31 cellular contexts compared by ENCODE assay signal in genomic region chr5:44981708-44982107, GRCh38.
DNase-seq lines count a peak whose midpoint lies in the region; ATAC-seq, FAIRE-seq and TF ChIP-seq lines count a peak whose summit lies in the region.
"Had no signal": no experiment of that assay in that cellular context is flagged by ENCODE, and none has a peak within 500 bp of the region (broad histone marks: within the 10 kb centered on the region; RNA-seq: fewer than 3 reads in every experiment).

No MANE protein-coding gene starts in this region.

- no peak for TF ChIP-seq RAD21 in HepG2 (CRISPR knock-in tag; IDR thresholded peaks at IDR 0.05)

- no peak for TF ChIP-seq CTCF in HepG2 (CRISPR knock-in tag; IDR thresholded peaks at IDR 0.05)
- TF ChIP-seq CTCF in right lobe of liver (IDR thresholded peaks at IDR 0.05): no peak
- no peak for TF ChIP-seq CTCF in HEK293 (tag by site-specific recombination; IDR thresholded peaks at IDR 0.05)

- H3K27ac ChIP-seq in HepG2 (ENCODE audit: extremely low read length, insufficient read depth, low read length): no peak overlapping the region
- H3K27ac ChIP-seq in right lobe of liver: no peak overlapping the region
- no peak overlapping the region for H3K27ac ChIP-seq in HEK293 (ENCODE audit: extremely low read depth, low read depth, low read length)
- H3K27ac ChIP-seq: 22Rv1; A549; BLaER1; BLaER1 treated with 17β-estradiol and CSF1 and Interleukin-3, amounts not matched to agents 10 nM and 100 nM; C4-2B had no signal

- ATAC-seq in HepG2 (no peak), right lobe of liver (no peak)
- ATAC-seq: A549; CD8-positive, alpha-beta T cell had no signal

- no peak for DNase-seq in HepG2 (ENCODE audit: low spot score)
- no peak for DNase-seq in right lobe of liver
- DNase-seq in NCI-H774 (lab: John Stamatoyannopoulos, UW): no peak
- DNase-seq: 8988T; ACHN; AML-193; BE2C; C1 segment of cervical spinal cord; Caco-2; Calu3; CD4-positive, alpha-beta memory T cell; CD4-positive, alpha-beta T cell; CD4-positive, CD25-positive, alpha-beta regulatory T cell; CD8-positive, alpha-beta memory T cell; CD8-positive, alpha-beta T cell; COR-L47; DMS 273 treated with DMSO at 0.1 percent for 48 hours; DMS153; DMS53; DMS79; DMS79 treated with DMSO at 0.1 percent for 48 hours; DND-41; EL had no signal

- no peak overlapping the region for H3K4me2 ChIP-seq in HepG2 (ENCODE audit: low read depth, low read length)
- H3K4me2 ChIP-seq: A549; BLaER1; BLaER1 treated with 17β-estradiol and CSF1 and Interleukin-3, amounts not matched to agents 10 nM and 100 nM had no signal

- TF ChIP-seq POLR2A in HepG2 (IDR thresholded peaks at IDR 0.05; ENCODE audit: insufficient read depth in 1 of 2, low read depth in 2 of 2, low read length in 2 of 2): no peak
- no peak for TF ChIP-seq POLR2A in right lobe of liver (IDR thresholded peaks at IDR 0.05)

- no peak overlapping the region for H3K9ac ChIP-seq in HepG2 (ENCODE audit: insufficient read depth, low read depth, low read length)
- H3K9ac ChIP-seq: BLaER1; BLaER1 treated with 17β-estradiol and CSF1 and Interleukin-3, amounts not matched to agents 10 nM and 100 nM had no signal

- no peaks in the 10 kb centered on the region for H4K20me1 ChIP-seq in HepG2 (ENCODE audit: insufficient read depth, low read length)
- H4K20me1 ChIP-seq: BLaER1; BLaER1 treated with 17β-estradiol and CSF1 and Interleukin-3, amounts not matched to agents 10 nM and 100 nM had no signal

- H2AFZ ChIP-seq in HepG2 (ENCODE audit: low read length): no peak overlapping the region

- H3K4me1 ChIP-seq in HepG2 (ENCODE audit: insufficient read depth, low read length) (no peaks in the 10 kb centered on the region), right lobe of liver (no peaks in the 10 kb centered on the region), HEK293 (ENCODE audit: control insufficient read depth, insufficient read depth, low read length) (no peaks in the 10 kb centered on the region)
- H3K4me1 ChIP-seq: A549; BE2C; BLaER1; BLaER1 treated with 17β-estradiol and CSF1 and Interleukin-3, amounts not matched to agents 10 nM and 100 nM; Caco-2 had no signal

- intact Hi-C loops in HepG2 (cut with micrococcal nuclease; ENCODE audit: unreplicated experiment): no loop called here
- intact Hi-C loops in right lobe of liver (cut with DNase I): no loop called here

- in situ Hi-C loops in HepG2 (cut with HindIII; ENCODE audit: extremely low pct_ligation_motif_present, low pct_unique_long_range_greater_than_20kb): no loop called here

- H3K27me3 ChIP-seq in HepG2 (ENCODE audit: control insufficient read depth in 1 of 2, insufficient read depth in 2 of 2, low read length in 2 of 2) (no peaks in the 10 kb centered on the region; a peak in 1 of 5 replicates), right lobe of liver (no peaks in the 10 kb centered on the region)
- H3K27me3 ChIP-seq: BE2C; BLaER1; BLaER1 treated with 17β-estradiol and CSF1 and Interleukin-3, amounts not matched to agents 10 nM and 100 nM had no signal

- H3K36me3 ChIP-seq in HepG2 (replicated peaks in 1 of 2; ENCODE audit: control insufficient read depth in 1 of 2, insufficient read depth in 2 of 2, low read length in 2 of 2) (no peaks in the 10 kb centered on the region), right lobe of liver (no peaks in the 10 kb centered on the region), HEK293 (ENCODE audit: control insufficient read depth in 2 of 2, insufficient read depth in 1 of 2, low read length in 2 of 2) (no peaks in the 10 kb centered on the region)
- H3K36me3 ChIP-seq: BE2C; BLaER1; BLaER1 treated with 17β-estradiol and CSF1 and Interleukin-3, amounts not matched to agents 10 nM and 100 nM had no signal

- POLR2A ChIA-PET in HepG2 (lab: Yijun Ruan, JAX): no interaction called here
- POLR2A ChIA-PET in HEK293 (lab: Yijun Ruan, JAX): no interaction called here

- H3K4me3 ChIP-seq in HepG2 (replicated peaks in 1 of 3; ENCODE audit: insufficient read depth in 1 of 3, low read depth in 2 of 3, low read length in 3 of 3) (no peak overlapping the region), right lobe of liver (no peak overlapping the region), HEK293 (ENCODE audit: low read depth, low read length) (no peak overlapping the region)
- H3K4me3 ChIP-seq: A549; BLaER1; BLaER1 treated with 17β-estradiol and CSF1 and Interleukin-3, amounts not matched to agents 10 nM and 100 nM had no signal

- peaks cover 88% of the 10 kb centered on the region for H3K9me3 ChIP-seq in HepG2 (ENCODE audit: low read length)
- no peaks in the 10 kb centered on the region for H3K9me3 ChIP-seq in right lobe of liver
- H3K9me3 ChIP-seq in HEK293 (ENCODE audit: control insufficient read depth, insufficient read depth, low read depth, low read length): no peaks in the 10 kb centered on the region

- no TSS peak for BruUV-seq in HepG2 (replicated peaks; lab: Mats Ljungman, UMichigan)

- CTCF ChIA-PET in HepG2 (lab: Yijun Ruan, JAX; ENCODE audit: low intra/inter-chr PET ratio, low total read pairs) (no interaction called here), HEK293 (lab: Yijun Ruan, JAX) (no interaction called here)

- 3% methylated on average over 3 of the region's 3 CpGs for WGBS in HepG2 (ENCODE audit: low lambda C conversion rate)
- 52% methylated on average over 3 of the region's 3 CpGs for WGBS in right lobe of liver (ENCODE audit: insufficient coverage, low coverage, low lambda C conversion rate, missing lambda C conversion rate)

- no peak for TF ChIP-seq EP300 in HepG2 (IDR thresholded peaks at IDR 0.05; ENCODE audit: low read depth in 2 of 2, low read length in 2 of 2)
- TF ChIP-seq EP300 in HepG2 (CRISPR knock-in tag; IDR thresholded peaks at IDR 0.05; ENCODE audit: borderline replicate concordance): no peak

- no peaks in the 10 kb centered on the region for H3K79me2 ChIP-seq in HepG2 (ENCODE audit: insufficient read depth, low read length)

- FAIRE-seq in HepG2 (lab: Jason Lieb, UNC): no peak
- FAIRE-seq: A204.1, A549, D721Med had no signal

TF ChIP-seq in HepG2, 621 proteins besides CTCF, POLR2A, EP300 and RAD21:
- TF ChIP-seq CREB1 (IDR thresholded peaks at IDR 0.05): peak; percentile 91
- no peak for TF ChIP-seq CREB1 (CRISPR knock-in tag; IDR thresholded peaks at IDR 0.05)
- TF ChIP-seq ARID2 (CRISPR knock-in tag; IDR thresholded peaks at IDR 0.05; ENCODE audit: borderline replicate concordance): no peak
- peak; percentile 98 for TF ChIP-seq ATF7 (IDR thresholded peaks at IDR 0.05)
- TF ChIP-seq ATF7 (CRISPR knock-in tag; IDR thresholded peaks at IDR 0.05): no peak
TF ChIP-seq in HepG2: peak in this region for 2.

TF ChIP-seq in HEK293, 187 proteins besides CTCF, POLR2A, EP300 and RAD21 (continues in another document):
- TF ChIP-seq OVOL3 (tag by site-specific recombination; IDR thresholded peaks at IDR 0.05) (no peak), ZBTB17 (tag by site-specific recombination; IDR thresholded peaks at IDR 0.05) (no peak), ZNF626 (tag by site-specific recombination; IDR thresholded peaks at IDR 0.05) (no peak), ZNF398 (tag by site-specific recombination; IDR thresholded peaks at IDR 0.05) (no peak), ZNF792 (tag by site-specific recombination; IDR thresholded peaks at IDR 0.05) (no peak), ATF2 (tag by site-specific recombination; IDR thresholded peaks at IDR 0.05; ENCODE audit: low read depth) (peak; percentile 56; the same call in 1 of the 2 replicates), MYNN (tag by site-specific recombination; IDR thresholded peaks at IDR 0.05; ENCODE audit: borderline replicate concordance) (no peak)

Comparison
In these comparisons a context has a peak if more than half of its experiments do, and no peak if none do; other contexts are left out.
1. Of the 63 proteins assayed by ChIP-seq in both HepG2 and HEK293: peak only in HepG2: none; only in HEK293: ATF2; in both: none; in neither: 62.